In genomic region chr12:109995703-109996482, GRCh38 we compare ENCODE assay signal across 8 cellular contexts. TPM values are rescaled to one million over a fixed set of nuclear protein-coding genes. Genes with fewer than 3 reads are reported as not detected.
DNase-seq lines count a peak whose midpoint lies in the region; ATAC-seq, FAIRE-seq and TF ChIP-seq lines count a peak whose summit lies in the region.

A gene with protein sequence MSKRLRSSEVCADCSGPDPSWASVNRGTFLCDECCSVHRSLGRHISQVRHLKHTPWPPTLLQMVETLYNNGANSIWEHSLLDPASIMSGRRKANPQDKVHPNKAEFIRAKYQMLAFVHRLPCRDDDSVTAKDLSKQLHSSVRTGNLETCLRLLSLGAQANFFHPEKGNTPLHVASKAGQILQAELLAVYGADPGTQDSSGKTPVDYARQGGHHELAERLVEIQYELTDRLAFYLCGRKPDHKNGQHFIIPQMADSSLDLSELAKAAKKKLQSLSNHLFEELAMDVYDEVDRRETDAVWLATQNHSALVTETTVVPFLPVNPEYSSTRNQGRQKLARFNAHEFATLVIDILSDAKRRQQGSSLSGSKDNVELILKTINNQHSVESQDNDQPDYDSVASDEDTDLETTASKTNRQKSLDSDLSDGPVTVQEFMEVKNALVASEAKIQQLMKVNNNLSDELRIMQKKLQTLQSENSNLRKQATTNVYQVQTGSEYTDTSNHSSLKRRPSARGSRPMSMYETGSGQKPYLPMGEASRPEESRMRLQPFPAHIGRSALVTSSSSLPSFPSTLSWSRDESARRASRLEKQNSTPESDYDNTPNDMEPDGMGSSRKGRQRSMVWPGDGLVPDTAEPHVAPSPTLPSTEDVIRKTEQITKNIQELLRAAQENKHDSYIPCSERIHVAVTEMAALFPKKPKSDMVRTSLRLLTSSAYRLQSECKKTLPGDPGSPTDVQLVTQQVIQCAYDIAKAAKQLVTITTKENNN (minus strand): TSS chr12:109996368. CDS start chr12:109996224, 144 bp downstream.

- POLR2A ChIA-PET in naive thymus-derived CD8-positive, alpha-beta T cell (lab: Charles Lee), result interaction anchor here (0.5 to 1.6 kb wide), 3 partner anchors 8 to 423 kb away, joined by 3 to 4 read pairs (median 4); partner anchors contain the start of genes MMAB and MVK

- H3K27ac ChIP-seq in DOHH2 (ENCODE audit: low read depth, low read length), result peak within 1 kb of the TSS; percentile 96
- peak within 1 kb of the TSS; percentile 49 for H3K27ac ChIP-seq in RWPE2 (ENCODE audit: poor library complexity, severe bottlenecking)

- H3K4me2 ChIP-seq in DOHH2 (ENCODE audit: low read length), result peak within 1 kb of the TSS; percentile 96
- H3K4me2 ChIP-seq in Loucy (ENCODE audit: low read depth, low read length, poor library complexity, severe bottlenecking), result peak within 1 kb of the TSS; percentile 97

- H3F3A ChIP-seq in DOHH2 (ENCODE audit: control insufficient read depth, insufficient read depth) (peaks cover 35% of the 10 kb centered on the region), Loucy (ENCODE audit: low read depth) (no peaks in the 10 kb centered on the region)

- intact Hi-C loops in activated T-helper 2 cell treated with anti-CD3 and anti-CD28 coated beads, Interferon-gamma antibody, Interleukin-2, Interleukin-4, amounts not matched to agents 10 μg/mL and 5 μg/mL and 100 μg/mL, durations not matched to agents 14 hours and 24 hours and 36 hours (cut with micrococcal nuclease), result loop anchor here (1.0 to 5.0 kb wide), 3 partner anchors 9 to 51 kb away; partner anchors contain the start of gene C12orf76

- H3K9me2 ChIP-seq in DOHH2 (replicated peaks; ENCODE audit: control insufficient read depth, low read length), result no peaks in the 10 kb centered on the region
- H3K9me2 ChIP-seq in Loucy (replicated peaks; ENCODE audit: low read depth, low read length), result no peaks in the 10 kb centered on the region

- H3K4me3 ChIP-seq in DOHH2 (ENCODE audit: low read length) (peak within 1 kb of the TSS; percentile 99), Loucy (ENCODE audit: low read length, poor library complexity, severe bottlenecking) (peak within 1 kb of the TSS; percentile 88), RWPE2 (ENCODE audit: severe bottlenecking) (peak within 1 kb of the TSS; percentile 67), fibroblast of mammary gland (ENCODE audit: control insufficient read depth, low read depth, low read length) (peak within 1 kb of the TSS; percentile 85)

- H3K79me2 ChIP-seq in DOHH2 (ENCODE audit: control insufficient read depth, low read length) (peaks cover 84% of the 10 kb centered on the region), Loucy (ENCODE audit: insufficient read depth, low read length) (peaks cover 69% of the 10 kb centered on the region)

- peaks cover 56% of the 10 kb centered on the region for H3K36me3 ChIP-seq in DOHH2 (ENCODE audit: control insufficient read depth, low read length)
- H3K36me3 ChIP-seq in Loucy (ENCODE audit: insufficient read depth, low read length), result no peaks in the 10 kb centered on the region; the same call in 1 of the 2 replicates
- peaks cover 9% of the 10 kb centered on the region for H3K36me3 ChIP-seq in RWPE2 (ENCODE audit: low read depth)

- H3K9me3 Mint-ChIP-seq in activated T-helper 2 cell treated with anti-CD3 and anti-CD28 coated beads, Interferon-gamma antibody, Interleukin-2, Interleukin-4, amounts not matched to agents 10 μg/mL and 5 μg/mL and 100 μg/mL, durations not matched to agents 14 hours and 24 hours and 36 hours, result no peaks in the 10 kb centered on the region
- H3K9me3 Mint-ChIP-seq in naive thymus-derived CD8-positive, alpha-beta T cell, result no peaks in the 10 kb centered on the region
- H3K9me3 Mint-ChIP-seq in stimulated activated naive B cell treated with anti-CD40 and anti-IgM and Interleukin-4, amounts not matched to agents 10 μg/mL and 1 μg/mL and 100 μg/mL, for 72 hours, result no peaks in the 10 kb centered on the region

- H4K20me1 ChIP-seq in DOHH2 (ENCODE audit: control insufficient read depth, insufficient read depth, low read depth, low read length) (peaks cover 13% of the 10 kb centered on the region), Loucy (ENCODE audit: insufficient read depth, low read length, poor library complexity, severe bottlenecking) (peaks cover 36% of the 10 kb centered on the region)

- peak; percentile 87 for DNase-seq in H54 (ENCODE audit: insufficient read length, low spot score)
- DNase-seq in RWPE2 (ENCODE audit: low spot score), result peak; percentile 91
- peak; percentile 94 for DNase-seq in activated T-helper 2 cell treated with anti-CD3 and anti-CD28 coated beads, Interferon-gamma antibody, Interleukin-2, Interleukin-4, amounts not matched to agents 10 μg/mL and 5 μg/mL and 100 μg/mL, durations not matched to agents 14 hours and 24 hours and 36 hours (ENCODE audit: low spot score)
- peak; percentile 90 for DNase-seq in fibroblast of mammary gland (ENCODE audit: low read depth)
- DNase-seq in naive thymus-derived CD8-positive, alpha-beta T cell, result peak; percentile 83 to 98 (median 93)
- peak; percentile 95 for DNase-seq in stimulated activated naive B cell treated with anti-CD40 and anti-IgM and Interleukin-4, amounts not matched to agents 10 μg/mL and 1 μg/mL and 100 μg/mL, for 72 hours

- H3K4me3 Mint-ChIP-seq in activated T-helper 2 cell treated with anti-CD3 and anti-CD28 coated beads, Interferon-gamma antibody, Interleukin-2, Interleukin-4, amounts not matched to agents 10 μg/mL and 5 μg/mL and 100 μg/mL, durations not matched to agents 14 hours and 24 hours and 36 hours (ENCODE audit: low read depth), result peak within 1 kb of the TSS; percentile 98
- H3K4me3 Mint-ChIP-seq in naive thymus-derived CD8-positive, alpha-beta T cell, result peak within 1 kb of the TSS; percentile 93 to 98 (median 96)
- H3K4me3 Mint-ChIP-seq in stimulated activated naive B cell treated with anti-CD40 and anti-IgM and Interleukin-4, amounts not matched to agents 10 μg/mL and 1 μg/mL and 100 μg/mL, for 72 hours, result peak within 1 kb of the TSS; percentile 97 to 98

- no peak for TF ChIP-seq CTCF in DOHH2 (IDR thresholded peaks at IDR 0.05; ENCODE audit: low read depth, low read length, poor library complexity, severe bottlenecking)
- 0 out of 2 replicates have a peak, but pooled peaks have one; percentile 10 for TF ChIP-seq CTCF in Loucy (conservative IDR thresholded peaks at IDR 0.05; ENCODE audit: low read length)
- TF ChIP-seq CTCF in RWPE2 (IDR thresholded peaks at IDR 0.05; ENCODE audit: poor library complexity, severe bottlenecking), result no peak
- no peak for TF ChIP-seq CTCF in fibroblast of mammary gland (conservative IDR thresholded peaks at IDR 0.05; ENCODE audit: control insufficient read depth, insufficient read depth, low read depth, low read length)

- H3K4me1 Mint-ChIP-seq in activated T-helper 2 cell treated with anti-CD3 and anti-CD28 coated beads, Interferon-gamma antibody, Interleukin-2, Interleukin-4, amounts not matched to agents 10 μg/mL and 5 μg/mL and 100 μg/mL, durations not matched to agents 14 hours and 24 hours and 36 hours (ENCODE audit: low read depth), result peaks cover 50% of the 10 kb centered on the region
- H3K4me1 Mint-ChIP-seq in naive thymus-derived CD8-positive, alpha-beta T cell, result peaks cover 27 to 80% (median 60%) of the 10 kb centered on the region in 4 donors
- H3K4me1 Mint-ChIP-seq in stimulated activated naive B cell treated with anti-CD40 and anti-IgM and Interleukin-4, amounts not matched to agents 10 μg/mL and 1 μg/mL and 100 μg/mL, for 72 hours, result peaks cover 29 to 54% of the 10 kb centered on the region in 2 donors

- peak within 1 kb of the TSS; percentile 84 for H3K9ac ChIP-seq in Loucy (ENCODE audit: low read depth, low read length, poor library complexity, severe bottlenecking)

- peak; percentile 68 for ATAC-seq in RWPE2 (ENCODE audit: low read depth)
- ATAC-seq in naive thymus-derived CD8-positive, alpha-beta T cell, result peak; percentile 80 to 86
- peak; percentile 82 to 83 for ATAC-seq in stimulated activated naive B cell treated with anti-CD40 and anti-IgM and Interleukin-4, amounts not matched to agents 10 μg/mL and 1 μg/mL and 100 μg/mL, for 72 hours (replicated peaks)

- no peak for FAIRE-seq in H54 (lab: Jason Lieb, UNC)

- H3K27me3 ChIP-seq in DOHH2 (ENCODE audit: control insufficient read depth, low read length) (no peaks in the 10 kb centered on the region), Loucy (ENCODE audit: insufficient read depth, low read length, poor library complexity, severe bottlenecking) (no peaks in the 10 kb centered on the region), RWPE2 (ENCODE audit: insufficient read depth, poor library complexity, severe bottlenecking) (no peaks in the 10 kb centered on the region)

- TF ChIP-seq POLR2A in H54 (IDR thresholded peaks at IDR 0.05; ENCODE audit: low read depth, low read length), result peak; percentile 87

- no peaks in the 10 kb centered on the region for H3K9me3 ChIP-seq in DOHH2 (ENCODE audit: control insufficient read depth, insufficient read depth, low read length)
- no peaks in the 10 kb centered on the region for H3K9me3 ChIP-seq in Loucy (ENCODE audit: insufficient read depth, low read depth, low read length)
- H3K9me3 ChIP-seq in RWPE2 (ENCODE audit: severe bottlenecking), result no peaks in the 10 kb centered on the region

- H3K36me3 Mint-ChIP-seq in activated T-helper 2 cell treated with anti-CD3 and anti-CD28 coated beads, Interferon-gamma antibody, Interleukin-2, Interleukin-4, amounts not matched to agents 10 μg/mL and 5 μg/mL and 100 μg/mL, durations not matched to agents 14 hours and 24 hours and 36 hours (ENCODE audit: low read depth), result peaks cover 30% of the 10 kb centered on the region
- H3K36me3 Mint-ChIP-seq in naive thymus-derived CD8-positive, alpha-beta T cell, result peaks cover 0 to 14% (median 0%) of the 10 kb centered on the region in 3 donors
- H3K36me3 Mint-ChIP-seq in stimulated activated naive B cell treated with anti-CD40 and anti-IgM and Interleukin-4, amounts not matched to agents 10 μg/mL and 1 μg/mL and 100 μg/mL, for 72 hours, result peaks cover 12% of the 10 kb centered on the region in 2 donors

- H3K27ac Mint-ChIP-seq in activated T-helper 2 cell treated with anti-CD3 and anti-CD28 coated beads, Interferon-gamma antibody, Interleukin-2, Interleukin-4, amounts not matched to agents 10 μg/mL and 5 μg/mL and 100 μg/mL, durations not matched to agents 14 hours and 24 hours and 36 hours, result peak within 1 kb of the TSS; percentile 91
- peak within 1 kb of the TSS; percentile 84 to 99 (median 96) for H3K27ac Mint-ChIP-seq in naive thymus-derived CD8-positive, alpha-beta T cell
- H3K27ac Mint-ChIP-seq in stimulated activated naive B cell treated with anti-CD40 and anti-IgM and Interleukin-4, amounts not matched to agents 10 μg/mL and 1 μg/mL and 100 μg/mL, for 72 hours, result peak within 1 kb of the TSS; percentile 96

- H3K4me1 ChIP-seq in DOHH2 (ENCODE audit: control insufficient read depth, low read length) (peaks cover 55% of the 10 kb centered on the region), Loucy (ENCODE audit: insufficient read depth, low read length, poor library complexity, severe bottlenecking) (peaks cover 49% of the 10 kb centered on the region), RWPE2 (ENCODE audit: insufficient read depth, poor library complexity, severe bottlenecking) (peaks cover 12% of the 10 kb centered on the region)

- H2AFZ ChIP-seq in Loucy (ENCODE audit: low read length), result peak within 1 kb of the TSS; percentile 86

- no peaks in the 10 kb centered on the region for H3K27me3 Mint-ChIP-seq in activated T-helper 2 cell treated with anti-CD3 and anti-CD28 coated beads, Interferon-gamma antibody, Interleukin-2, Interleukin-4, amounts not matched to agents 10 μg/mL and 5 μg/mL and 100 μg/mL, durations not matched to agents 14 hours and 24 hours and 36 hours (ENCODE audit: low read depth)
- no peaks in the 10 kb centered on the region for H3K27me3 Mint-ChIP-seq in naive thymus-derived CD8-positive, alpha-beta T cell
- no peaks in the 10 kb centered on the region for H3K27me3 Mint-ChIP-seq in stimulated activated naive B cell treated with anti-CD40 and anti-IgM and Interleukin-4, amounts not matched to agents 10 μg/mL and 1 μg/mL and 100 μg/mL, for 72 hours

RNA-seq across cellular contexts. Expression of the gene that starts here (rescaled TPM):
- 71.1 and 72.3 TPM in 2 replicates for total RNA-seq in activated T-helper 2 cell treated with anti-CD3 and anti-CD28 coated beads, Interferon-gamma antibody, Interleukin-2, Interleukin-4, amounts not matched to agents 10 μg/mL and 5 μg/mL and 100 μg/mL, durations not matched to agents 14 hours and 24 hours and 36 hours
- 100 to 1,000 TPM in 1 of 2 experiments, 10 to 100 TPM in 1; 99.0 to 102 TPM for total RNA-seq in naive thymus-derived CD8-positive, alpha-beta T cell
- 10 to 100 TPM; 54.9 to 67.4 (median 57.6) TPM for polyA plus RNA-seq in naive thymus-derived CD8-positive, alpha-beta T cell

Comparison
In these comparisons a context has a peak if more than half of its experiments do, and no peak if none do; other contexts are left out.
1. Peak in every context shown above with its lines: DNase-seq, ATAC-seq, H3K4me3 ChIP-seq and H3K27ac ChIP-seq.